Comparison of ENCODE assay signal across 1 cellular context in the genomic region with DNA sequence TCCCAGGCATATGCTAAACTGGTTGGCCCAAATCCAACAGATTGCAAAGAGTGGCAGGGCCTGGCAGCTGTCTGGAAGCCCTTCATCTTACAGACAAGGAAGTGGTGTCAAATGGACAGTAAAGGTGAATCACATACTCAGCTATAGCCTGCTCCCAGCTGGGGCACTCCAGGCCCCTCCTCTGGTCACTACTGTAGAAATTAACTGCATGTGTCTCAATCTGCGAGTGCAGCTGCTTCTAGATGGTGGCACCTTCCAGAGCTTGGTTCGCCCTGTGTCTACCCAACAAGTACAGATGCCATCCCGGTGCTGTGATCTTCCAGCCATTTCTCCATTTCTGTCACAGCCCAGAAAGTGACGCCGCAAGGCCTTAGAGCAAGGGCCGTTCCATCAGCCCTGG.
TF ChIP-seq lines count a peak whose summit lies in the region.

No MANE protein-coding gene starts in this region.

TF ChIP-seq in HepG2, 621 proteins besides CTCF, POLR2A, EP300 and RAD21 (continued from another document):
- TF ChIP-seq PRMT3 (CRISPR knock-in tag; IDR thresholded peaks at IDR 0.05; ENCODE audit: borderline replicate concordance, low read depth) (no peak), PHF8 (CRISPR knock-in tag; IDR thresholded peaks at IDR 0.05) (no peak)
